ENCODE assay signal across 1 cellular context in the genomic region with DNA sequence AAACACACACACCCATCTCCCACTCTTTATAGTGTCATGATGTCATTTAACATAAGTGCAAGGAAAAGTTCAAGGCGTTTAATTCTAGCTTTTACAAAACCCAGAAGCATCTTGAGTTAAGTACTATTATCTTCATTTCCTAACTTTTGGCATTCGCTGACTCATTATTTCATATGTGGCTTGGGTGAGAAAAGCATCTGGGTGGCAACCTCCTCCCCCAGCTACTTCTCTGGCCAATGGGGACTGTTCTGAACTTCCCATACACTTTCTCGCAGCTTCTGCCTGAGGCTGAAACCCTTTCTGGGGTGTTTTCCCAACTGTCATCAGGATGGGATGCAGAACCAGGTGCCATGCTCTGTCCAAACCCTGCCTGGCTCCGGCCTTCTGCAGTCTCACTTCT.
TF ChIP-seq lines count a peak whose summit lies in the region.

No MANE protein-coding gene starts in this region.

TF ChIP-seq in IMR-90, 13 proteins besides CTCF, POLR2A, EP300 and RAD21:
- TF ChIP-seq MXI1 (IDR thresholded peaks at IDR 0.05; ENCODE audit: borderline replicate concordance, low read depth, low read length) (no peak), RFX5 (IDR thresholded peaks at IDR 0.05; ENCODE audit: low read depth, low read length) (no peak), CEBPB (IDR thresholded peaks at IDR 0.05; ENCODE audit: low read depth, low read length) (0 out of 2 replicates have a peak, but pooled peaks have one; percentile 10), FOS (IDR thresholded peaks at IDR 0.05; ENCODE audit: low read depth, low read length) (no peak), RCOR1 (IDR thresholded peaks at IDR 0.05; ENCODE audit: insufficient replicate concordance, low read length) (no peak), MAZ (IDR thresholded peaks at IDR 0.05; ENCODE audit: borderline replicate concordance, low read depth, low read length) (no peak), MAFK (IDR thresholded peaks at IDR 0.05; ENCODE audit: low read depth, low read length) (peak; percentile 68), NFE2L2 (IDR thresholded peaks at IDR 0.05; ENCODE audit: low read depth, low read length) (peak; percentile 62; the same call in 1 of the 2 replicates)
- TF ChIP-seq, protein P1, sequence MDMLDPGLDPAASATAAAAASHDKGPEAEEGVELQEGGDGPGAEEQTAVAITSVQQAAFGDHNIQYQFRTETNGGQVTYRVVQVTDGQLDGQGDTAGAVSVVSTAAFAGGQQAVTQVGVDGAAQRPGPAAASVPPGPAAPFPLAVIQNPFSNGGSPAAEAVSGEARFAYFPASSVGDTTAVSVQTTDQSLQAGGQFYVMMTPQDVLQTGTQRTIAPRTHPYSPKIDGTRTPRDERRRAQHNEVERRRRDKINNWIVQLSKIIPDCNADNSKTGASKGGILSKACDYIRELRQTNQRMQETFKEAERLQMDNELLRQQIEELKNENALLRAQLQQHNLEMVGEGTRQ (IDR thresholded peaks at IDR 0.05; ENCODE audit: low read depth, low read length), result no peak
TF ChIP-seq in IMR-90: peak in this region for 3.
